In genomic region chr13:35763060-35763804, GRCh38 we compare ENCODE assay signal across 22 cellular contexts.
"Had no signal": no experiment of that assay in that cellular context is flagged by ENCODE, and none has a peak within 500 bp of the region (broad histone marks: within the 10 kb centered on the region; RNA-seq: fewer than 3 reads in every experiment).

No MANE protein-coding gene starts in this region.

- H3K9me3 ChIP-seq: psoas muscle, testis, tibial nerve had no signal

- DNase-seq: cerebellar nuclear complex; erythroblast; foreskin keratinocyte; heart left ventricle; hippocampal formation; kidney glomerular epithelial cell; psoas muscle; spleen; stimulated activated CD4-positive, alpha-beta T cell treated with anti-CD3 and anti-CD28 coated beads, Interleukin-15, amount 100 ng/mL, for 24 hours; stimulated activated CD4-positive, alpha-beta T cell treated with anti-CD3 and anti-CD28 coated beads, Interleukin-1b, Interleukin-23, amount 100 ng/mL, for 48 hours; stimulated activated CD4-positive, alpha-beta T cell treated with anti-CD3 and anti-CD28 coated beads, Interleukin-4, amount 100 ng/mL, for 24 hours; stimulated activated naive B cell treated with anti-CD40 and anti-IgM and Interleukin-4, amounts not matched to agents 10 μg/mL and 1 μg/mL and 100 μg/mL, for 72 hours; stimulated activated naive CD8-positive, alpha-beta T cell treated with anti-CD3 and anti-CD28 coated beads, Interleukin-15, amount 100 ng/mL, for 72 hours; testis had no signal

- H3K27ac ChIP-seq: foreskin keratinocyte, heart left ventricle, parathyroid adenoma, psoas muscle, spleen, testis, tibial nerve had no signal

- H3K27me3 ChIP-seq: foreskin keratinocyte, spleen, testis, tibial nerve had no signal

- H3K4me3 Mint-ChIP-seq: dendritic cell treated with granulocyte-macrophage colony-stimulating factor and Interleukin-4, amounts not matched to agents 40 ng/mL and 50 ng/mL, for 4 days; mesothelial cell of epicardium; natural killer cell treated with Interleukin-12 subunit alpha and Interleukin-12 subunit beta and Interleukin-15 and Interleukin-18, amount 100 ng/mL, for 72 hours; stimulated activated naive B cell treated with anti-CD40 and anti-IgM and Interleukin-4, amounts not matched to agents 10 μg/mL and 1 μg/mL and 100 μg/mL, for 72 hours; stimulated activated naive CD8-positive, alpha-beta T cell treated with anti-CD3 and anti-CD28 coated beads, Interleukin-15, amount 100 ng/mL, for 72 hours had no signal

- H3K36me3 Mint-ChIP-seq: mesothelial cell of epicardium; natural killer cell treated with Interleukin-12 subunit alpha and Interleukin-12 subunit beta and Interleukin-15 and Interleukin-18, amount 100 ng/mL, for 72 hours; stimulated activated naive B cell treated with anti-CD40 and anti-IgM and Interleukin-4, amounts not matched to agents 10 μg/mL and 1 μg/mL and 100 μg/mL, for 72 hours had no signal

- H3K4me3 ChIP-seq: heart left ventricle, psoas muscle, spleen, testis, tibial nerve had no signal

- H2AFZ ChIP-seq: parathyroid adenoma had no signal

- H3K36me3 ChIP-seq: heart left ventricle, spleen, tibial nerve had no signal

- H3K9ac ChIP-seq: parathyroid adenoma had no signal

- H3K27me3 Mint-ChIP-seq: dendritic cell treated with granulocyte-macrophage colony-stimulating factor and Interleukin-4, amounts not matched to agents 40 ng/mL and 50 ng/mL, for 4 days; natural killer cell treated with Interleukin-12 subunit alpha and Interleukin-12 subunit beta and Interleukin-15 and Interleukin-18, amount 100 ng/mL, for 72 hours; stimulated activated naive B cell treated with anti-CD40 and anti-IgM and Interleukin-4, amounts not matched to agents 10 μg/mL and 1 μg/mL and 100 μg/mL, for 72 hours; stimulated activated naive CD8-positive, alpha-beta T cell treated with anti-CD3 and anti-CD28 coated beads, Interleukin-15, amount 100 ng/mL, for 72 hours had no signal

- H3K4me1 Mint-ChIP-seq: stimulated activated naive B cell treated with anti-CD40 and anti-IgM and Interleukin-4, amounts not matched to agents 10 μg/mL and 1 μg/mL and 100 μg/mL, for 72 hours; stimulated activated naive CD8-positive, alpha-beta T cell treated with anti-CD3 and anti-CD28 coated beads, Interleukin-15, amount 100 ng/mL, for 72 hours had no signal

- H3K4me1 ChIP-seq: foreskin keratinocyte, parathyroid adenoma, psoas muscle, spleen, testis, tibial nerve had no signal

- H3K27ac Mint-ChIP-seq: dendritic cell treated with granulocyte-macrophage colony-stimulating factor and Interleukin-4, amounts not matched to agents 40 ng/mL and 50 ng/mL, for 4 days; mesothelial cell of epicardium; natural killer cell treated with Interleukin-12 subunit alpha and Interleukin-12 subunit beta and Interleukin-15 and Interleukin-18, amount 100 ng/mL, for 72 hours; stimulated activated naive B cell treated with anti-CD40 and anti-IgM and Interleukin-4, amounts not matched to agents 10 μg/mL and 1 μg/mL and 100 μg/mL, for 72 hours; stimulated activated naive CD8-positive, alpha-beta T cell treated with anti-CD3 and anti-CD28 coated beads, Interleukin-15, amount 100 ng/mL, for 72 hours had no signal

- FAIRE-seq: colon, endothelial cell of umbilical vein, islet of Langerhans had no signal

- H3K79me2 ChIP-seq: parathyroid adenoma had no signal
